Comparison of ENCODE assay signal across 1 cellular context in genomic region chr1:15848929-15849774, GRCh38.
TF ChIP-seq lines count a peak whose summit lies in the region.

No MANE protein-coding gene starts in this region.

TF ChIP-seq in A549, 52 proteins besides CTCF, POLR2A, EP300 and RAD21 (continued from another document):
- no peak for TF ChIP-seq REST (IDR thresholded peaks at IDR 0.05)
